8 cellular contexts compared by ENCODE assay signal in the genomic region with DNA sequence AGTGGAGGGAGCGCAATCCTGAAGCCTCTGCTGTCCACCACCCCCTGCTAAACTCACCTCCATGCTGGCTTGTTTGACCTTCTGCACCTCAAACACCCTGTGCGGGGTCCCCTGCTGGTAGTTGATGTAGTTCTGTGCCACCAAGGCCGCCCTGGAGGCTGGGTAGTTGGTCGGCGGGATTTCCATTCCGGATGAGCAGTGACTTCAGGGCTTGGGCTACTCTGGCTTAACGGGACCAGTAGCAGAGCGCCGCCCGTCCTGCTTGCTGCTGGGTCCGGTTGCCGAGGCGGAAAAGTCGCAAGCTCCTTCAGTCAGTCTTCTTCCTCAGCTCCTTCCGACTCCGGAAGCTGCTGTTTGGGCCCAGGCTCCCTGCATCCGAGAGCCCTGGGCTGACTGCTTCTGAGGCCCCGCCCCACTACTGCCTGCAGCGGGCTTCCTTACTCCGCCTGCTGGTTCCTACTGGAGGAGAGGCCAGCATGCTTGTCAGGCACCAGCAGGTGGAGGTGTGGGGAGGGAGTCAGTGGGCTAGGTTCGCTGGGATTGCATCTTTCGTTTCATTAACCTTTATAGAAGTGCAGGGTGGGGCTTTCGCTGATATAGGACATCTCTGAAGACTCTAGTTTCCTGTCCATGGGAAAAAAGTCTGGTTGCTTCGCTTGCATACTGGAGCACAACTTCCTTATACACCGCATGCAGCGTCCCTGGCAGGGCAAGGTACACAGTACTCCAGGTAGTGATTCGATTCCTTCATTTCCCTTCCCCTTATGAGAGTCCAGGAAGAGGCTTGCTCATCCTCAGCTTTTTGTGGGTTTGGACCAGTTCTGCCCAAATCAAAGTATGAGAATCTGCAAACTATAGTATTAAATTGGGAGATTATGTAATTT. TPM values are rescaled to one million over a fixed set of nuclear protein-coding genes. Genes with fewer than 3 reads are reported as not detected.
DNase-seq lines count a peak whose midpoint lies in the region; FAIRE-seq lines count a peak whose summit lies in the region.

A gene with protein sequence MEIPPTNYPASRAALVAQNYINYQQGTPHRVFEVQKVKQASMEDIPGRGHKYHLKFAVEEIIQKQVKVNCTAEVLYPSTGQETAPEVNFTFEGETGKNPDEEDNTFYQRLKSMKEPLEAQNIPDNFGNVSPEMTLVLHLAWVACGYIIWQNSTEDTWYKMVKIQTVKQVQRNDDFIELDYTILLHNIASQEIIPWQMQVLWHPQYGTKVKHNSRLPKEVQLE (minus strand): TSS at position 356 of the 884 bp plus-strand sequence. CDS start 170 bp downstream, at position 186.

- peaks cover 8% of the 10 kb centered on the region; the same call in 1 of the 2 replicates for H3K4me1 ChIP-seq in GM23248 (ENCODE audit: insufficient read depth)
- peaks cover 5% of the 10 kb centered on the region for H3K4me1 ChIP-seq in mesenchymal stem cell (ENCODE audit: control insufficient read depth, insufficient read depth, low read depth, low read length)

- H3K27ac ChIP-seq in GM23248 = peak within 1 kb of the TSS; percentile 76
- H3K27ac ChIP-seq in mesenchymal stem cell (ENCODE audit: low read length, poor library complexity, severe bottlenecking) = peak within 1 kb of the TSS; percentile 61

- peak within 1 kb of the TSS in 1 of 2 experiments; percentile 42 for H2BK12ac ChIP-seq in mesenchymal stem cell (ENCODE audit: low read length in 2 of 2)

- H2AK5ac ChIP-seq in mesenchymal stem cell (ENCODE audit: low read length, severe bottlenecking) = no peak within 1 kb of the TSS

- H3K14ac ChIP-seq in mesenchymal stem cell (ENCODE audit: low read length in 2 of 2) = peak within 1 kb of the TSS in 1 of 2 experiments; percentile 1

- peak within 1 kb of the TSS; percentile 85 for H3K9ac ChIP-seq in GM23248
- peak within 1 kb of the TSS; percentile 91 for H3K9ac ChIP-seq in mesenchymal stem cell (ENCODE audit: low read length)

- peak within 1 kb of the TSS in 1 of 2 experiments; percentile 54 for H3K23ac ChIP-seq in mesenchymal stem cell (ENCODE audit: low read length in 2 of 2)

- H3K4me2 ChIP-seq in GM23248 (ENCODE audit: unreplicated experiment) (peak within 1 kb of the TSS; percentile 88), mesenchymal stem cell (ENCODE audit: low read length, poor library complexity, severe bottlenecking) (peak within 1 kb of the TSS; percentile 64)

- H2AFZ ChIP-seq in GM23248 (peak within 1 kb of the TSS; percentile 76), mesenchymal stem cell (ENCODE audit: low read depth, low read length) (peak within 1 kb of the TSS; percentile 81)

- peak within 1 kb of the TSS; percentile 16 for H4K91ac ChIP-seq in mesenchymal stem cell (ENCODE audit: low read length)

- FAIRE-seq in endometrium (lab: Jason Lieb, UNC) = peak; percentile 82

- no peak within 1 kb of the TSS for H2BK120ac ChIP-seq in mesenchymal stem cell (ENCODE audit: low read depth, low read length)

- H3K27me3 ChIP-seq in GM23248 (replicated peaks; ENCODE audit: insufficient read depth) (no peaks in the 10 kb centered on the region), mesenchymal stem cell (ENCODE audit: control insufficient read depth in 1 of 2, insufficient read depth in 1 of 2, low read length in 2 of 2) (no peaks in the 10 kb centered on the region)

- H3K79me2 ChIP-seq in GM23248 (ENCODE audit: insufficient read depth) = peaks cover 32% of the 10 kb centered on the region

- peaks cover 9% of the 10 kb centered on the region; the same call in 1 of the 2 replicates for H3F3A ChIP-seq in GM23248 (ENCODE audit: insufficient read depth)

- peak within 1 kb of the TSS; percentile 85 to 88 for H3K18ac ChIP-seq in mesenchymal stem cell (ENCODE audit: low read depth in 1 of 2, low read length in 2 of 2)

- peaks cover 9% of the 10 kb centered on the region for H3K79me1 ChIP-seq in mesenchymal stem cell (replicated peaks; ENCODE audit: low read length, poor library complexity, severe bottlenecking)

- H2BK5ac ChIP-seq in mesenchymal stem cell (ENCODE audit: low read depth, low read length, poor library complexity, severe bottlenecking) = no peak within 1 kb of the TSS

- peak within 1 kb of the TSS; percentile 19 for H2BK15ac ChIP-seq in mesenchymal stem cell (ENCODE audit: low read depth, poor library complexity, severe bottlenecking)

- H3K4ac ChIP-seq in mesenchymal stem cell (ENCODE audit: low read depth in 1 of 2, low read length in 2 of 2) = peak within 1 kb of the TSS; percentile 0 to 47

- no peaks in the 10 kb centered on the region for H4K20me1 ChIP-seq in GM23248 (ENCODE audit: insufficient read depth)

- in situ Hi-C loops in GM23248 (cut with MboI) = no loop called here

- peaks cover 9% of the 10 kb centered on the region for H3K36me3 ChIP-seq in GM23248 (ENCODE audit: low read depth)
- H3K36me3 ChIP-seq in mesenchymal stem cell (ENCODE audit: control insufficient read depth in 1 of 2, insufficient read depth in 2 of 2, low read depth in 1 of 2, low read length in 2 of 2) = peaks cover 4 to 43% of the 10 kb centered on the region in 2 experiments

- H3K9me2 ChIP-seq in GM23248 (ENCODE audit: insufficient read depth) = no peaks in the 10 kb centered on the region

- DNase-seq in GF-D8 (lab: John Stamatoyannopoulos, UW) (peak; percentile 66), GM23248 (peak; percentile 93), LoVo (ENCODE audit: low spot score) (peak; percentile 90), mesenchymal stem cell (peak; percentile 89), NCI-H1436 (lab: John Stamatoyannopoulos, UW) (no peak)
- DNase-seq in activated CD8-positive, alpha-beta memory T cell treated with anti-CD3 and anti-CD28 coated beads, Interleukin-2, amount 50 U/mL, for 4 hours = peak; percentile 69
- DNase-seq in stimulated activated CD8-positive, alpha-beta memory T cell treated with anti-CD3 and anti-CD28 coated beads, Interleukin-15, amount 100 ng/mL, for 1 hour (ENCODE audit: low read depth) = peak; percentile 44

- WGBS in GM23248 (ENCODE audit: low coverage in 1 of 2, low lambda C conversion rate in 2 of 2, missing lambda C conversion rate in 2 of 2), 2 experiments = 20 to 21% methylated on average over 26 to 27 of the region's 27 CpGs
- 16% methylated on average over 26 of the region's 27 CpGs for WGBS in mesenchymal stem cell

- peak within 1 kb of the TSS; percentile 92 for H4K8ac ChIP-seq in mesenchymal stem cell (ENCODE audit: low read length)

- H3K9me3 ChIP-seq in GM23248 (ENCODE audit: low read depth) (no peaks in the 10 kb centered on the region), mesenchymal stem cell (ENCODE audit: control insufficient read depth, low read length) (no peaks in the 10 kb centered on the region)

- H3K4me3 ChIP-seq in GM23248 (peak within 1 kb of the TSS; percentile 84), mesenchymal stem cell (ENCODE audit: insufficient read depth in 1 of 2, low read depth in 1 of 2, low read length in 2 of 2) (peak within 1 kb of the TSS; percentile 56 to 91)

RNA-seq across cellular contexts. Expression of the gene that starts here (rescaled TPM):
- 28.7 and 34.9 TPM in 2 replicates for total RNA-seq in GM23248 (2014; rRNA removed; shearing (Covaris generic))
- polyA plus RNA-seq in GM23248 (2016; fragmentation: Nextera tagmentation; extraction: Ambion mirVana) = 46.8 and 47.3 TPM in 2 replicates
- 21.3 TPM for polyA plus RNA-seq in mesenchymal stem cell (2013, experiment 1 of 2)
- 21.1 TPM for polyA plus RNA-seq in mesenchymal stem cell (2013, experiment 2 of 2)
